Comparison of ENCODE assay signal across 2 cellular contexts in genomic region chr5:143234162-143234842, GRCh38.
TF ChIP-seq lines count a peak whose summit lies in the region.

No MANE protein-coding gene starts in this region.

TF ChIP-seq in IMR-90, 13 proteins besides CTCF, POLR2A, EP300 and RAD21 (continued from another document):
- no peak for TF ChIP-seq USF2 (IDR thresholded peaks at IDR 0.05; ENCODE audit: low read depth, low read length)
- no peak for TF ChIP-seq BHLHE40 (IDR thresholded peaks at IDR 0.05; ENCODE audit: low read depth, low read length)
- TF ChIP-seq ELK1 (IDR thresholded peaks at IDR 0.05; ENCODE audit: borderline replicate concordance, low read depth, low read length), result no peak
- no peak for TF ChIP-seq RCOR1 (IDR thresholded peaks at IDR 0.05; ENCODE audit: insufficient replicate concordance, low read length)
- no peak for TF ChIP-seq MAFK (IDR thresholded peaks at IDR 0.05; ENCODE audit: low read depth, low read length)
- TF ChIP-seq CEBPB (IDR thresholded peaks at IDR 0.05; ENCODE audit: low read depth, low read length), result no peak
- no peak for TF ChIP-seq MAZ (IDR thresholded peaks at IDR 0.05; ENCODE audit: borderline replicate concordance, low read depth, low read length)
- TF ChIP-seq CHD1 (IDR thresholded peaks at IDR 0.05; ENCODE audit: low read depth, low read length), result no peak
- TF ChIP-seq RFX5 (IDR thresholded peaks at IDR 0.05; ENCODE audit: low read depth, low read length), result no peak
- no peak for TF ChIP-seq SMC3 (IDR thresholded peaks at IDR 0.05; ENCODE audit: low read depth, low read length)
- no peak for TF ChIP-seq NFE2L2 (IDR thresholded peaks at IDR 0.05; ENCODE audit: low read depth, low read length)
TF ChIP-seq in IMR-90: peak in this region for 0.

TF ChIP-seq in HepG2, 621 proteins besides CTCF, POLR2A, EP300 and RAD21 (continued from another document and continues in another):
- TF ChIP-seq EHMT2 (IDR thresholded peaks at IDR 0.05; ENCODE audit: borderline replicate concordance, low read depth, low read length) (peak; percentile 28; the same call in 1 of the 2 replicates), TIGD3 (CRISPR knock-in tag; IDR thresholded peaks at IDR 0.05; ENCODE audit: borderline replicate concordance) (no peak), FOXJ3 (CRISPR knock-in tag; IDR thresholded peaks at IDR 0.05; ENCODE audit: borderline replicate concordance) (peak; percentile 54; the same call in 1 of the 2 replicates), EED (CRISPR knock-in tag; IDR thresholded peaks at IDR 0.05) (0 out of 2 replicates have a peak, but pooled peaks have one; percentile 68), RARA (CRISPR knock-in tag; IDR thresholded peaks at IDR 0.05) (peak; percentile 59), MIXL1 (CRISPR knock-in tag; IDR thresholded peaks at IDR 0.05) (peak; percentile 90), AKNA (CRISPR knock-in tag; IDR thresholded peaks at IDR 0.05; ENCODE audit: borderline replicate concordance) (no peak), ZFX (CRISPR knock-in tag; IDR thresholded peaks at IDR 0.05; ENCODE audit: low read depth) (peak; percentile 28; the same call in 1 of the 2 replicates), HNF1A (IDR thresholded peaks at IDR 0.05; ENCODE audit: low read depth) (peak; percentile 93), HNF1A (CRISPR knock-in tag; IDR thresholded peaks at IDR 0.05; ENCODE audit: borderline replicate concordance) (peak; percentile 93), HNF1B (CRISPR knock-in tag; IDR thresholded peaks at IDR 0.05) (peak; percentile 98), ZGPAT (CRISPR knock-in tag; IDR thresholded peaks at IDR 0.05) (0 out of 2 replicates have a peak, but pooled peaks have one; percentile 40), ZNF276 (CRISPR knock-in tag; IDR thresholded peaks at IDR 0.05; ENCODE audit: low read depth) (no peak), ZNF18 (CRISPR knock-in tag; IDR thresholded peaks at IDR 0.05; ENCODE audit: insufficient replicate concordance) (peak; percentile 23), DRAP1 (CRISPR knock-in tag; IDR thresholded peaks at IDR 0.05) (peak; percentile 51; the same call in 1 of the 2 replicates), ZSCAN31 (CRISPR knock-in tag; IDR thresholded peaks at IDR 0.05; ENCODE audit: low read depth) (peak; percentile 63; the same call in 1 of the 2 replicates), PITX1 (CRISPR knock-in tag; IDR thresholded peaks at IDR 0.05) (peak; percentile 56; the same call in 1 of the 2 replicates), TBX2 (CRISPR knock-in tag; IDR thresholded peaks at IDR 0.05; ENCODE audit: borderline replicate concordance) (peak; percentile 75), HOXD1 (CRISPR knock-in tag; IDR thresholded peaks at IDR 0.05) (no peak), HNF4G (IDR thresholded peaks at IDR 0.05; ENCODE audit: borderline replicate concordance, low read depth, low read length) (peak; percentile 19; the same call in 1 of the 2 replicates), HNF4G (CRISPR knock-in tag; IDR thresholded peaks at IDR 0.05; ENCODE audit: borderline replicate concordance, low read depth) (no peak), ARNT2 (CRISPR knock-in tag; IDR thresholded peaks at IDR 0.05; ENCODE audit: low read depth) (0 out of 2 replicates have a peak, but pooled peaks have one; percentile 38), SOX6 (IDR thresholded peaks at IDR 0.05) (no peak), SOX6 (CRISPR knock-in tag; IDR thresholded peaks at IDR 0.05) (peak; percentile 34; the same call in 1 of the 2 replicates), SOX13 (IDR thresholded peaks at IDR 0.05) (no peak), SOX13 (CRISPR knock-in tag; conservative IDR thresholded peaks at IDR 0.05 in 1 of 2, IDR thresholded peaks at IDR 0.05 in 1 of 2) (peak in 1 of 2 experiments; percentile 50; a peak in 1 of 4 replicates), TFDP1 (CRISPR knock-in tag; IDR thresholded peaks at IDR 0.05; ENCODE audit: borderline replicate concordance) (0 out of 2 replicates have a peak, but pooled peaks have one; percentile 14), CEBPB (IDR thresholded peaks at IDR 0.05; ENCODE audit: borderline replicate concordance, low read depth, low read length) (peak; percentile 89), NCOA2 (CRISPR knock-in tag; IDR thresholded peaks at IDR 0.05) (peak; percentile 43; the same call in 1 of the 2 replicates), ZNF709 (CRISPR knock-in tag; IDR thresholded peaks at IDR 0.05) (no peak), HNRNPK (IDR thresholded peaks at IDR 0.05; ENCODE audit: low read depth, low read length, poor library complexity, severe bottlenecking) (no peak)
